15 cellular contexts compared by ENCODE assay signal in the genomic region with DNA sequence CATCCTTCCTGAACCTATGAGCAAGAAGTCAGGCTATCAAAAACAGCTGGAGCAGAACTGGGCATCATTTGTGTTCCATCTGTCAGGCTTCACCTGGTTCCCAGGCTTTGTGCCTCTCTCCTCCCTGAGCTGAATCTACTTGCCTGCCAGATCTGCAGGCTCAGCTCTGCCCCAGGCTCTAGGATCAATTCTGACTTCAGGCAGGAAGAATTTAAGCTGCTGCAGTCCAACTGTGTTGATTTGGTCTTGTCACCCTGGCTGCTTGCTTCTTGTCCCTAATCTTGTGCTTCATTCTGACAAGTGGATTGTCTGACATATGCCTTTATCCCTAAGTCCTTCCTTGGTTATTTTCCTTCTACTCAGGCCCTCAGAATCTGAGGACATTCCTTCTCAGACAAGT. TPM values are rescaled to one million over a fixed set of nuclear protein-coding genes. Genes with fewer than 3 reads are reported as not detected.
A peak's percentile ranks its signal among the peaks of the same experiment; 100 is the strongest.
DNase-seq lines count a peak whose midpoint lies in the region; ATAC-seq and TF ChIP-seq lines count a peak whose summit lies in the region.
"Had no signal": no experiment of that assay in that cellular context is flagged by ENCODE, and none has a peak within 500 bp of the region (broad histone marks: within the 10 kb centered on the region; RNA-seq: fewer than 3 reads in every experiment).

No MANE protein-coding gene starts in this region.

- H3K9me3 ChIP-seq in transverse colon = no peaks in the 10 kb centered on the region

- no peak for TF ChIP-seq POLR2A in transverse colon (IDR thresholded peaks at IDR 0.05)

- TF ChIP-seq CTCF in transverse colon (IDR thresholded peaks at IDR 0.05) = no peak
- no peak for TF ChIP-seq CTCF in omental fat pad (IDR thresholded peaks at IDR 0.05)

- H3K4me3 ChIP-seq in transverse colon (no peak overlapping the region), H7 (ENCODE audit: insufficient read depth, low read depth, low read length) (no peak overlapping the region)
- H3K4me3 ChIP-seq: GM23248 had no signal

- ATAC-seq in Right ventricle myocardium superior (ENCODE audit: poor library complexity) (no peak), omental fat pad (ENCODE audit: low FRiP score) (no peak)

- in situ Hi-C loops in transverse colon (cut with MboI; ENCODE audit: low pct_ligation_motif_present in 1 of 4, low pct_unique_long_range_greater_than_20kb in 1 of 4, low sequenced_read_pairs in 3 of 4) = no loop called here

- DNase-seq in DMS79 (lab: John Stamatoyannopoulos, UW) (peak; percentile 19), ELF-1 (ENCODE audit: low read depth, low spot score) (peak; percentile 65), NCI-H82 treated with DMSO at 0.1 percent for 48 hours (lab: John Stamatoyannopoulos, UW; ENCODE audit: unreplicated experiment) (peak; percentile 15), islet precursor cell (peak; percentile 71), Right ventricle myocardium superior (no peak), transverse colon (no peak), H7 (no peak), omental fat pad (ENCODE audit: low spot score) (no peak)
- DNase-seq: C1 segment of cervical spinal cord; Calu3; CD4-positive, alpha-beta T cell; DMS153; GM23248; IMR-90 had no signal

- H3K4me1 ChIP-seq in transverse colon = no peaks in the 10 kb centered on the region

- TF ChIP-seq EP300 in transverse colon (IDR thresholded peaks at IDR 0.05; ENCODE audit: low read depth) = no peak

- H3K27me3 ChIP-seq in transverse colon = no peaks in the 10 kb centered on the region
- H3K27me3 ChIP-seq in H7 (ENCODE audit: control insufficient read depth, insufficient read depth, low read length) = peaks cover 2% of the 10 kb centered on the region; the same call in 1 of the 2 replicates

- H3K36me3 ChIP-seq in transverse colon (no peaks in the 10 kb centered on the region), H7 (replicated peaks; ENCODE audit: control insufficient read depth, insufficient read depth, low read length) (no peaks in the 10 kb centered on the region)

- H3K27ac ChIP-seq in transverse colon = no peak overlapping the region
- H3K27ac ChIP-seq: GM23248 had no signal

- intact Hi-C loops in Right ventricle myocardium superior (cut with DNase I) = no loop called here
- intact Hi-C loops in transverse colon (cut with DNase I; ENCODE audit: low total_unique reads) = no loop called here

RNA-seq across cellular contexts. Expression of gene CADM1, which starts 31.6 kb away (rescaled TPM):
- total RNA-seq in Right ventricle myocardium superior = 32.0 TPM
- 1 to 10 TPM; 2.8 to 6.4 (median 3.7) TPM for total RNA-seq in transverse colon
- total RNA-seq in H7 (2014; rRNA removed; shearing (Covaris generic)) = 13.9 and 15.5 TPM in 2 replicates
- total RNA-seq in omental fat pad = 10 to 100 TPM in 3 of 4 donors, 1 to 10 TPM in 1; 5.8 to 27.9 (median 14.9) TPM
- total RNA-seq: HT-29 had no signal

Comparison
In these comparisons a context has a peak if more than half of its experiments do, and no peak if none do; other contexts are left out.
1. DNase-seq: peak in DMS79 (single experiment), ELF-1 (single experiment), NCI-H82 treated with DMSO at 0.1 percent for 48 hours (single experiment) and islet precursor cell (single experiment); none in Right ventricle myocardium superior (single experiment), transverse colon (single experiment), H7 (single experiment) and omental fat pad (single experiment).